9 cellular contexts compared by ENCODE assay signal in the genomic region with DNA sequence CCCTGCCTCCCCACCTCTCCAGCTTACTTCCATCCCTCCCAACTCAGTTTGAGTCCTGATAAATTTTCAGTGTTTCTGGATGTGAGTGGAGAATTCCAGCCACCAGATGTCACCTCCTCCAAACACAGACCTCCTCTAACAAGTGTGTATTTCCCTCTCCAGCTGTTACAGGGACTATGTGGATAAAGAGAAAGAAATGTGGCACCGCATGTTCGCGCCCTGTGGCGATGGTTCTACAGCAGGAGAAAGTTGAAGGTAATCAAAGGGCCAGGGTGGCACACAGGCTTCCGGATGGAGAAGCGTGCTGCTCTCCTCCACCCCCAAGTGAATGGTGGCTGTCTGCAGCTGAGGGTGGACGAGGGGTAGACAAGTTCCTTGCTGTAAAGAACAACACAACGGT. TPM values are rescaled to one million over a fixed set of nuclear protein-coding genes. Genes with fewer than 3 reads are reported as not detected.
A peak's percentile ranks its signal among the peaks of the same experiment; 100 is the strongest.
DNase-seq lines count a peak whose midpoint lies in the region; ATAC-seq, FAIRE-seq and TF ChIP-seq lines count a peak whose summit lies in the region.
"Had no signal": no experiment of that assay in that cellular context is flagged by ENCODE, and none has a peak within 500 bp of the region (broad histone marks: within the 10 kb centered on the region; RNA-seq: fewer than 3 reads in every experiment).

No MANE protein-coding gene starts in this region.

- no peaks in the 10 kb centered on the region for H3K36me3 ChIP-seq in astrocyte (ENCODE audit: insufficient read depth, low read length)
- H3K36me3 ChIP-seq in transverse colon = no peaks in the 10 kb centered on the region

- no peak overlapping the region for H2AFZ ChIP-seq in astrocyte (ENCODE audit: low read depth, low read length)

- in situ Hi-C loops in transverse colon (cut with MboI; ENCODE audit: low pct_ligation_motif_present in 1 of 4, low pct_unique_long_range_greater_than_20kb in 1 of 4, low sequenced_read_pairs in 3 of 4) = no loop called here

- H3K36me3 Mint-ChIP-seq in astrocyte (ENCODE audit: low read depth, unreplicated experiment) = no peaks in the 10 kb centered on the region
- no peaks in the 10 kb centered on the region for H3K36me3 Mint-ChIP-seq in stimulated activated memory B cell treated with anti-CD40 and anti-IgM and Interleukin-4, amounts not matched to agents 10 μg/mL and 1 μg/mL and 100 μg/mL, for 72 hours

- H3K27ac Mint-ChIP-seq in astrocyte (ENCODE audit: unreplicated experiment) = peak overlapping the region; percentile 66
- no peak overlapping the region for H3K27ac Mint-ChIP-seq in stimulated activated memory B cell treated with anti-CD40 and anti-IgM and Interleukin-4, amounts not matched to agents 10 μg/mL and 1 μg/mL and 100 μg/mL, for 72 hours

- intact Hi-C loops in transverse colon (cut with DNase I; ENCODE audit: low total_unique reads) = no loop called here

- TF ChIP-seq CTCF in astrocyte (IDR thresholded peaks at IDR 0.05; ENCODE audit: insufficient read depth, low read depth, low read length) (peak; percentile 56), transverse colon (IDR thresholded peaks at IDR 0.05) (peak; percentile 18 to 35 (median 26))

- no peak overlapping the region for H3K9ac ChIP-seq in astrocyte (ENCODE audit: low read length)

- peaks cover 11% of the 10 kb centered on the region for H3K4me1 Mint-ChIP-seq in astrocyte (ENCODE audit: low read depth, unreplicated experiment)
- no peaks in the 10 kb centered on the region for H3K4me1 Mint-ChIP-seq in stimulated activated memory B cell treated with anti-CD40 and anti-IgM and Interleukin-4, amounts not matched to agents 10 μg/mL and 1 μg/mL and 100 μg/mL, for 72 hours

- H3K4me1 ChIP-seq in astrocyte (ENCODE audit: insufficient read depth, low read length) (peaks cover 9% of the 10 kb centered on the region), transverse colon (no peaks in the 10 kb centered on the region)

- peaks cover 6% of the 10 kb centered on the region for H3K27me3 ChIP-seq in astrocyte (ENCODE audit: insufficient read depth, low read length)
- H3K27me3 ChIP-seq in transverse colon = no peaks in the 10 kb centered on the region

- DNase-seq in DMS 273 (lab: John Stamatoyannopoulos, UW; ENCODE audit: unreplicated experiment) (peak; percentile 77), DMS 273 treated with DMSO at 0.1 percent for 48 hours (lab: John Stamatoyannopoulos, UW) (no peak), astrocyte (ENCODE audit: low read depth) (peak; percentile 25), kidney glomerular epithelial cell (lab: John Stamatoyannopoulos, UW) (peak; percentile 11), transverse colon (no peak)

- H3K9me3 ChIP-seq in astrocyte (ENCODE audit: insufficient read depth, low read depth, low read length) = no peaks in the 10 kb centered on the region
- no peaks in the 10 kb centered on the region for H3K9me3 ChIP-seq in transverse colon

- peak overlapping the region; percentile 34 for H3K4me3 Mint-ChIP-seq in astrocyte (ENCODE audit: unreplicated experiment)
- no peak overlapping the region for H3K4me3 Mint-ChIP-seq in stimulated activated memory B cell treated with anti-CD40 and anti-IgM and Interleukin-4, amounts not matched to agents 10 μg/mL and 1 μg/mL and 100 μg/mL, for 72 hours

- H3K79me2 ChIP-seq in astrocyte (ENCODE audit: insufficient read depth, low read length) = no peaks in the 10 kb centered on the region

- 46% methylated on average over 8 of the region's 8 CpGs; no CpG with 5 or more reads in 1 of the 2 donors for WGBS in transverse colon (ENCODE audit: low coverage in 1 of 2), 2 donors

- H3K4me3 ChIP-seq in astrocyte (ENCODE audit: insufficient read depth, low read depth, low read length) (no peak overlapping the region), transverse colon (no peak overlapping the region)

- H3K27ac ChIP-seq in astrocyte (ENCODE audit: low read depth, low read length) (no peak overlapping the region), transverse colon (no peak overlapping the region)

- ATAC-seq in GM18517 (IDR thresholded peaks at IDR 0.05; ENCODE audit: unreplicated experiment) = no peak
- ATAC-seq in stimulated activated memory B cell treated with anti-CD40 and anti-IgM and Interleukin-4, amounts not matched to agents 10 μg/mL and 1 μg/mL and 100 μg/mL, for 72 hours = no peak
- no peak for ATAC-seq in activated CD4-positive, CD25-positive, alpha-beta regulatory T cell treated with anti-CD3 and anti-CD28 coated beads, Interleukin-2, amount 50 U/mL, for 24 hours

- H3K27me3 Mint-ChIP-seq in astrocyte (ENCODE audit: low read depth, unreplicated experiment) = peaks cover 13% of the 10 kb centered on the region
- peaks cover 42% of the 10 kb centered on the region for H3K27me3 Mint-ChIP-seq in stimulated activated memory B cell treated with anti-CD40 and anti-IgM and Interleukin-4, amounts not matched to agents 10 μg/mL and 1 μg/mL and 100 μg/mL, for 72 hours

- H3K4me2 ChIP-seq in astrocyte (ENCODE audit: low read length) = peak overlapping the region; percentile 56

- no peak for TF ChIP-seq EP300 in transverse colon (IDR thresholded peaks at IDR 0.05; ENCODE audit: low read depth)

- H3K9me3 Mint-ChIP-seq in astrocyte (ENCODE audit: unreplicated experiment) = peaks cover 5% of the 10 kb centered on the region
- H3K9me3 Mint-ChIP-seq in stimulated activated memory B cell treated with anti-CD40 and anti-IgM and Interleukin-4, amounts not matched to agents 10 μg/mL and 1 μg/mL and 100 μg/mL, for 72 hours = no peaks in the 10 kb centered on the region

- no peak for TF ChIP-seq POLR2A in transverse colon (IDR thresholded peaks at IDR 0.05)

- no peaks in the 10 kb centered on the region for H4K20me1 ChIP-seq in astrocyte (ENCODE audit: insufficient read depth, low read length)

- FAIRE-seq in astrocyte (lab: Jason Lieb, UNC) = no peak
- FAIRE-seq: A204.1 had no signal

RNA-seq across cellular contexts. Expression of a gene that starts 14.7 kb away (rescaled TPM):
- not detected in 2 replicates for total RNA-seq in astrocyte
- not detected for total RNA-seq in transverse colon

RNA-seq across cellular contexts. Expression of a gene that starts 14.8 kb away (rescaled TPM):
- total RNA-seq in astrocyte = not detected in 2 replicates
- total RNA-seq in transverse colon = not detected

RNA-seq across cellular contexts. Expression of a gene that starts 34.0 kb away (rescaled TPM):
- total RNA-seq in astrocyte = 26.0 and 27.6 TPM in 2 replicates
- 10 to 100 TPM in 2 of 4 donors, 1 to 10 TPM in 2; 5.2 to 27.6 (median 14.8) TPM for total RNA-seq in transverse colon

Comparison
In these comparisons a context has a peak if more than half of its experiments do, and no peak if none do; other contexts are left out.
1. DNase-seq: peak in DMS 273 (single experiment), astrocyte (single experiment) and kidney glomerular epithelial cell (single experiment); none in DMS 273 treated with DMSO at 0.1 percent for 48 hours (single experiment) and transverse colon (single experiment).